ENCODE assay signal across 18 cellular contexts in genomic region chr9:86443992-86444391, GRCh38.
DNase-seq lines count a peak whose midpoint lies in the region; ATAC-seq and TF ChIP-seq lines count a peak whose summit lies in the region.
"Had no signal": no experiment of that assay in that cellular context is flagged by ENCODE, and none has a peak within 500 bp of the region (broad histone marks: within the 10 kb centered on the region; RNA-seq: fewer than 3 reads in every experiment).

No MANE protein-coding gene starts in this region.

- ATAC-seq in GM23338 (peak; percentile 79), WTC11 (peak; percentile 62)
- ATAC-seq: HCT116 had no signal

- H2AFZ ChIP-seq in GM23338 = peak overlapping the region; percentile 28; the same call in 1 of the 2 replicates

- H3K9me3 Mint-ChIP-seq in GM23338 (no peaks in the 10 kb centered on the region), WTC11 (no peaks in the 10 kb centered on the region), nephron (peaks cover 7% of the 10 kb centered on the region)
- H3K9me3 Mint-ChIP-seq: HFFc6 had no signal

- no peaks in the 10 kb centered on the region for H3K9me2 ChIP-seq in GM23338 (ENCODE audit: insufficient read depth)

- H3K36me3 Mint-ChIP-seq in GM23338 (ENCODE audit: low read depth) (no peaks in the 10 kb centered on the region), WTC11 (no peaks in the 10 kb centered on the region), nephron (ENCODE audit: low read depth) (no peaks in the 10 kb centered on the region)
- H3K36me3 Mint-ChIP-seq: CD14-positive monocyte; CD4-positive, alpha-beta memory T cell had no signal

- H3K4me1 ChIP-seq in GM23338 (ENCODE audit: insufficient read depth) = no peaks in the 10 kb centered on the region
- H3K4me1 ChIP-seq in suprapubic skin = no peaks in the 10 kb centered on the region
- no peaks in the 10 kb centered on the region for H3K4me1 ChIP-seq in ascending aorta
- H3K4me1 ChIP-seq: BLaER1 had no signal

- H3K4me3 ChIP-seq in GM23338 (no peak overlapping the region), suprapubic skin (no peak overlapping the region), ascending aorta (no peak overlapping the region)
- H3K4me3 ChIP-seq: BLaER1 had no signal

- TF ChIP-seq EP300 in suprapubic skin (IDR thresholded peaks at IDR 0.05) = no peak

- H3K4me2 ChIP-seq in GM23338 = no peak overlapping the region
- H3K4me2 ChIP-seq: BLaER1 had no signal

- H3K9me3 ChIP-seq in suprapubic skin = no peaks in the 10 kb centered on the region
- H3K9me3 ChIP-seq in ascending aorta = no peaks in the 10 kb centered on the region
- H3K9me3 ChIP-seq: BLaER1 had no signal

- intact Hi-C loops in ascending aorta (cut with DNase I) = no loop called here

- TF ChIP-seq CTCF in GM23338 (conservative IDR thresholded peaks at IDR 0.05; ENCODE audit: low read depth in 2 of 2) = no peak
- no peak for TF ChIP-seq CTCF in WTC11 (IDR thresholded peaks at IDR 0.05)
- TF ChIP-seq CTCF in nephron (IDR thresholded peaks at IDR 0.05; ENCODE audit: unreplicated experiment in 3 of 3) = no peak
- no peak for TF ChIP-seq CTCF in suprapubic skin (IDR thresholded peaks at IDR 0.05)
- TF ChIP-seq CTCF in ascending aorta (IDR thresholded peaks at IDR 0.05) = no peak

- no peaks in the 10 kb centered on the region for H3K79me2 ChIP-seq in GM23338 (replicated peaks; ENCODE audit: insufficient read depth)

- DNase-seq in GM23338 (ENCODE audit: low spot score) = peak; percentile 41
- no peak for DNase-seq in WTC11 (ENCODE audit: low spot score)
- peak; percentile 26 for DNase-seq in iPS-NIHi11 (ENCODE audit: low spot score)
- DNase-seq in NCI-H446 treated with DMSO at 0.1 percent for 48 hours (lab: John Stamatoyannopoulos, UW) = no peak
- no peak for DNase-seq in mesenteric fat pad (ENCODE audit: low spot score)
- no peak for DNase-seq in suprapubic skin (ENCODE audit: low spot score in 2 of 2)
- no peak for DNase-seq in ascending aorta (ENCODE audit: low spot score in 2 of 2)
- DNase-seq: 8988T; CD4-positive, alpha-beta memory T cell; DMS153; DMS79; GDM1; HFFc6; IMR-90 had no signal

- H3K36me3 ChIP-seq in GM23338 (ENCODE audit: insufficient read depth) (no peaks in the 10 kb centered on the region), suprapubic skin (no peaks in the 10 kb centered on the region), ascending aorta (no peaks in the 10 kb centered on the region)
- H3K36me3 ChIP-seq: BLaER1 had no signal

- POLR2A ChIA-PET in WTC11 (lab: Charles Lee) = no interaction called here

- no peaks in the 10 kb centered on the region for H4K20me1 ChIP-seq in GM23338 (replicated peaks; ENCODE audit: insufficient read depth)
- H4K20me1 ChIP-seq: BLaER1 had no signal

- H3K4me3 Mint-ChIP-seq in GM23338 (no peak overlapping the region), WTC11 (no peak overlapping the region), nephron (no peak overlapping the region)
- H3K4me3 Mint-ChIP-seq: CD4-positive, alpha-beta memory T cell; HFFc6 had no signal

- WGBS in suprapubic skin = 77% methylated on average over 3 of the region's 3 CpGs

- H3K27me3 Mint-ChIP-seq in GM23338 (ENCODE audit: insufficient read depth, low read depth, poor library complexity) (peaks cover 2% of the 10 kb centered on the region), WTC11 (ENCODE audit: low read depth) (no peaks in the 10 kb centered on the region), nephron (ENCODE audit: low read depth) (no peaks in the 10 kb centered on the region)

- H3K27ac ChIP-seq in GM23338 (ENCODE audit: low read depth) (no peak overlapping the region), suprapubic skin (no peak overlapping the region), ascending aorta (no peak overlapping the region)
- H3K27ac ChIP-seq: BLaER1 had no signal

- H3K4me1 Mint-ChIP-seq in GM23338 (peaks cover 8% of the 10 kb centered on the region), WTC11 (peaks cover 6% of the 10 kb centered on the region), nephron (peaks cover 31% of the 10 kb centered on the region)
- H3K4me1 Mint-ChIP-seq: CD14-positive monocyte; CD4-positive, alpha-beta memory T cell had no signal

- H3K27me3 ChIP-seq in GM23338 (ENCODE audit: insufficient read depth) (no peaks in the 10 kb centered on the region), suprapubic skin (no peaks in the 10 kb centered on the region), ascending aorta (no peaks in the 10 kb centered on the region)
- H3K27me3 ChIP-seq: BLaER1 had no signal

- H3F3A ChIP-seq in GM23338 (replicated peaks; ENCODE audit: low read depth) = no peaks in the 10 kb centered on the region

- CTCF ChIA-PET in WTC11 (lab: Charles Lee) = interaction anchor here (1.5 to 1.7 kb wide), 2 partner anchors 10 to 30 kb away, joined by 4 to 8 read pairs; no protein-coding TSS in a partner anchor

- TF ChIP-seq POLR2A in suprapubic skin (IDR thresholded peaks at IDR 0.05) = no peak

- H3K27ac Mint-ChIP-seq in GM23338 = peak overlapping the region; percentile 62; the same call in 1 of the 2 replicates
- no peak overlapping the region for H3K27ac Mint-ChIP-seq in WTC11
- H3K27ac Mint-ChIP-seq in nephron = peak overlapping the region in 2 of 3 experiments; percentile 3 to 56
- H3K27ac Mint-ChIP-seq: CD14-positive monocyte; CD4-positive, alpha-beta memory T cell; HFFc6 had no signal

TF ChIP-seq in GM23338, 12 proteins besides CTCF, POLR2A, EP300 and RAD21 (continues in another document):
- TF ChIP-seq ETS1 (IDR thresholded peaks at IDR 0.05) = no peak
- no peak for TF ChIP-seq STAT1 (IDR thresholded peaks at IDR 0.05; ENCODE audit: unreplicated experiment)
- TF ChIP-seq JUNB (IDR thresholded peaks at IDR 0.05; ENCODE audit: unreplicated experiment) = no peak
- TF ChIP-seq NANOG (IDR thresholded peaks at IDR 0.05; ENCODE audit: borderline replicate concordance) = no peak

TF ChIP-seq in WTC11, 78 proteins besides CTCF, POLR2A, EP300 and RAD21:
- no peak for TF ChIP-seq ZSCAN18 (CRISPR knock-in tag; IDR thresholded peaks at IDR 0.05)
- TF ChIP-seq E2F4 (CRISPR knock-in tag; IDR thresholded peaks at IDR 0.05; ENCODE audit: borderline replicate concordance, low read depth) = no peak
- TF ChIP-seq GTF2I (CRISPR knock-in tag; conservative IDR thresholded peaks at IDR 0.05) = no peak
- TF ChIP-seq NR3C1 (CRISPR knock-in tag; conservative IDR thresholded peaks at IDR 0.05; ENCODE audit: low read depth) = no peak
- no peak for TF ChIP-seq ZNF425 (CRISPR knock-in tag; conservative IDR thresholded peaks at IDR 0.05)
- TF ChIP-seq FOXJ3 (CRISPR knock-in tag; IDR thresholded peaks at IDR 0.05; ENCODE audit: borderline replicate concordance) = no peak
- no peak for TF ChIP-seq MYBL2 (CRISPR knock-in tag; IDR thresholded peaks at IDR 0.05)
- TF ChIP-seq TEAD4 (CRISPR knock-in tag; IDR thresholded peaks at IDR 0.05) = no peak
- no peak for TF ChIP-seq SP1 (CRISPR knock-in tag; conservative IDR thresholded peaks at IDR 0.05)
- no peak for TF ChIP-seq JUN (CRISPR knock-in tag; IDR thresholded peaks at IDR 0.05)
- no peak for TF ChIP-seq NR1H2 (CRISPR knock-in tag; IDR thresholded peaks at IDR 0.05)

Comparison
In these comparisons a context has a peak if more than half of its experiments do, and no peak if none do; other contexts are left out.
1. DNase-seq: peak in GM23338 (single experiment) and iPS-NIHi11 (single experiment); none in WTC11 (single experiment), NCI-H446 treated with DMSO at 0.1 percent for 48 hours (single experiment), mesenteric fat pad (single experiment), suprapubic skin (0 of 2) and ascending aorta (0 of 2).